In genomic region chr15:56468271-56468912, GRCh38 we compare ENCODE assay signal across 8 cellular contexts. TPM values are rescaled to one million over a fixed set of nuclear protein-coding genes. Genes with fewer than 3 reads are reported as not detected.
A peak's percentile ranks its signal among the peaks of the same experiment; 100 is the strongest.
DNase-seq lines count a peak whose midpoint lies in the region; ATAC-seq and TF ChIP-seq lines count a peak whose summit lies in the region.

No MANE protein-coding gene starts in this region.

- H3F3A ChIP-seq in SU-DHL-6 (ENCODE audit: insufficient read depth): peaks cover 15% of the 10 kb centered on the region; the same call in 1 of the 2 replicates

- peaks cover 23% of the 10 kb centered on the region for H3K27me3 Mint-ChIP-seq in activated CD4-positive, alpha-beta T cell treated with anti-CD3 and anti-CD28 coated beads, Interleukin-2, amount 10 ng/mL, durations not matched to agents 7 days and 5 days

- no peak for TF ChIP-seq CTCF in SU-DHL-6 (IDR thresholded peaks at IDR 0.05; ENCODE audit: insufficient read depth, low read length, poor library complexity, severe bottlenecking)

- CTCF ChIA-PET in activated CD4-positive, alpha-beta T cell treated with anti-CD3 and anti-CD28 coated beads, Interleukin-2, amount 10 ng/mL, durations not matched to agents 7 days and 5 days (lab: Charles Lee): interaction anchor here (0.5 kb wide), 1 partner anchor 16 kb away, joined by 4 read pairs; no protein-coding TSS in a partner anchor

- no peaks in the 10 kb centered on the region for H3K27me3 ChIP-seq in SU-DHL-6 (ENCODE audit: low read length)

- peak overlapping the region; percentile 33 for H2AFZ ChIP-seq in SU-DHL-6 (ENCODE audit: low read depth, low read length, severe bottlenecking)

- intact Hi-C loops in left colon (cut with DNase I, micrococcal nuclease): no loop called here

- peaks cover 32% of the 10 kb centered on the region for H3K4me1 Mint-ChIP-seq in activated CD4-positive, alpha-beta T cell treated with anti-CD3 and anti-CD28 coated beads, Interleukin-2, amount 10 ng/mL, durations not matched to agents 7 days and 5 days

- DNase-seq in activated CD4-positive, alpha-beta T cell treated with anti-CD3 and anti-CD28 coated beads, Interleukin-2, amount 10 ng/mL, durations not matched to agents 7 days and 5 days: peak; percentile 46
- DNase-seq in activated CD4-positive, alpha-beta T cell treated with anti-CD3 and anti-CD28 coated beads, Interleukin-2, amount 50 U/mL, for 4 hours: no peak
- no peak for DNase-seq in left colon
- no peak for DNase-seq in islet precursor cell

- no peaks in the 10 kb centered on the region for H3K79me2 ChIP-seq in SU-DHL-6 (ENCODE audit: insufficient read depth, low read length)

- H3K36me3 ChIP-seq in SU-DHL-6 (ENCODE audit: low read length): no peaks in the 10 kb centered on the region

- H3K27ac ChIP-seq in SU-DHL-6 (ENCODE audit: low read depth, low read length): peak overlapping the region; percentile 7; the same call in 1 of the 2 replicates

- ATAC-seq in HG03064 (IDR thresholded peaks at IDR 0.05; ENCODE audit: low read depth, unreplicated experiment) (peak; percentile 53), left colon (peak; percentile 49), GM18502 (IDR thresholded peaks at IDR 0.05; ENCODE audit: poor library complexity, unreplicated experiment) (no peak), GM19328 (IDR thresholded peaks at IDR 0.05; ENCODE audit: unreplicated experiment) (no peak)

- peak overlapping the region; percentile 27 for H3K4me3 ChIP-seq in SU-DHL-6 (ENCODE audit: insufficient read depth, low read length, poor library complexity, severe bottlenecking)

- peak overlapping the region; percentile 24 for H3K9ac ChIP-seq in SU-DHL-6 (ENCODE audit: low read length)

- peak overlapping the region; percentile 72 for H3K4me3 Mint-ChIP-seq in activated CD4-positive, alpha-beta T cell treated with anti-CD3 and anti-CD28 coated beads, Interleukin-2, amount 10 ng/mL, durations not matched to agents 7 days and 5 days

- H3K36me3 Mint-ChIP-seq in activated CD4-positive, alpha-beta T cell treated with anti-CD3 and anti-CD28 coated beads, Interleukin-2, amount 10 ng/mL, durations not matched to agents 7 days and 5 days (ENCODE audit: low read depth): no peaks in the 10 kb centered on the region

- POLR2A ChIA-PET in activated CD4-positive, alpha-beta T cell treated with anti-CD3 and anti-CD28 coated beads, Interleukin-2, amount 10 ng/mL, durations not matched to agents 7 days and 5 days (lab: Charles Lee): no interaction called here

- no peaks in the 10 kb centered on the region for H3K9me2 ChIP-seq in SU-DHL-6 (replicated peaks; ENCODE audit: insufficient read depth, low read length)

- no peaks in the 10 kb centered on the region for H3K9me3 Mint-ChIP-seq in activated CD4-positive, alpha-beta T cell treated with anti-CD3 and anti-CD28 coated beads, Interleukin-2, amount 10 ng/mL, durations not matched to agents 7 days and 5 days

- peak overlapping the region; percentile 88 for H3K27ac Mint-ChIP-seq in activated CD4-positive, alpha-beta T cell treated with anti-CD3 and anti-CD28 coated beads, Interleukin-2, amount 10 ng/mL, durations not matched to agents 7 days and 5 days

- H3K4me2 ChIP-seq in SU-DHL-6 (ENCODE audit: low read depth, low read length, poor library complexity, severe bottlenecking): peak overlapping the region; percentile 66

- H4K20me1 ChIP-seq in SU-DHL-6 (ENCODE audit: low read depth, low read length): no peaks in the 10 kb centered on the region

- H3K9me3 ChIP-seq in SU-DHL-6 (ENCODE audit: insufficient read depth, low read length): no peaks in the 10 kb centered on the region

RNA-seq across cellular contexts. Expression of gene MNS1, which starts 3.5 kb away (rescaled TPM):
- under 1 TPM; 0.23 to 0.79 TPM for total RNA-seq in activated CD4-positive, alpha-beta T cell treated with anti-CD3 and anti-CD28 coated beads, Interleukin-2, amount 10 ng/mL, durations not matched to agents 7 days and 5 days
- total RNA-seq in left colon: 1 to 10 TPM in 1 of 2 donors, under 1 TPM in 1; 0.73 to 1.4 TPM

Comparison
In these comparisons a context has a peak if more than half of its experiments do, and no peak if none do; other contexts are left out.
1. ATAC-seq: peak in HG03064 (single experiment) and left colon (single experiment); none in GM18502 (single experiment) and GM19328 (single experiment).